ENCODE assay signal across 19 cellular contexts in genomic region chr15:43877371-43877770, GRCh38. TPM values are rescaled to one million over a fixed set of nuclear protein-coding genes. Genes with fewer than 3 reads are reported as not detected.
DNase-seq lines count a peak whose midpoint lies in the region; ATAC-seq and TF ChIP-seq lines count a peak whose summit lies in the region.
"Had no signal": no experiment of that assay in that cellular context is flagged by ENCODE, and none has a peak within 500 bp of the region (broad histone marks: within the 10 kb centered on the region; RNA-seq: fewer than 3 reads in every experiment).

No MANE protein-coding gene starts in this region.

- no peaks in the 10 kb centered on the region for H3K27me3 Mint-ChIP-seq in activated naive CD8-positive, alpha-beta T cell treated with anti-CD3 and anti-CD28 coated beads for 36 hours

- H3K27ac ChIP-seq in heart left ventricle, result peak overlapping the region in 11 of 12 donors; percentile 35 to 98 (median 93)
- H3K27ac ChIP-seq: BLaER1, RWPE1, SJSA1 had no signal

- no peaks in the 10 kb centered on the region for H3K27me3 ChIP-seq in heart left ventricle
- H3K27me3 ChIP-seq: BLaER1, MG63, SJSA1 had no signal

- peaks cover 31% of the 10 kb centered on the region for H3K36me3 Mint-ChIP-seq in activated naive CD8-positive, alpha-beta T cell treated with anti-CD3 and anti-CD28 coated beads for 36 hours

- no peaks in the 10 kb centered on the region for H3K9me3 ChIP-seq in heart left ventricle
- H3K9me3 ChIP-seq: BLaER1, MG63, SJSA1 had no signal

- H3K4me3 Mint-ChIP-seq in activated naive CD8-positive, alpha-beta T cell treated with anti-CD3 and anti-CD28 coated beads for 36 hours, result no peak overlapping the region
- H3K4me3 Mint-ChIP-seq: CD8-positive, alpha-beta T cell had no signal

- TF ChIP-seq POLR2A in heart left ventricle (IDR thresholded peaks at IDR 0.05), result no peak
- no peak for TF ChIP-seq POLR2A in erythroblast (IDR thresholded peaks at IDR 0.05; ENCODE audit: low read length)

- H3K4me1 Mint-ChIP-seq in activated naive CD8-positive, alpha-beta T cell treated with anti-CD3 and anti-CD28 coated beads for 36 hours, result no peaks in the 10 kb centered on the region

- peak; percentile 35 for ATAC-seq in Right ventricle myocardium inferior
- ATAC-seq in heart left ventricle, result peak; percentile 3 to 59 (median 41)
- ATAC-seq: CD8-positive, alpha-beta T cell had no signal

- peak overlapping the region in 10 of 12 donors; percentile 43 to 66 (median 62) for H3K4me3 ChIP-seq in heart left ventricle
- H3K4me3 ChIP-seq: BLaER1, MG63, SJSA1 had no signal

- DNase-seq in Right ventricle myocardium inferior (ENCODE audit: missing footprints) (no peak), cardiac septum (ENCODE audit: low spot score) (no peak), heart left ventricle (peak in 1 of 5 donors; percentile 43), mesenteric fat pad (ENCODE audit: low spot score) (peak; percentile 24), DMS114 treated with DMSO at 0.1 percent for 48 hours (lab: John Stamatoyannopoulos, UW; ENCODE audit: unreplicated experiment) (no peak), erythroblast (lab: John Stamatoyannopoulos, UW) (no peak)
- DNase-seq in activated naive CD8-positive, alpha-beta T cell treated with anti-CD3 and anti-CD28 coated beads for 36 hours, result no peak
- DNase-seq: CD8-positive, alpha-beta T cell; GDM1; MG63; NCI-H1092; NCI-H146; NCI-H2081 treated with DMSO at 0.1 percent for 48 hours; NCI-H226; NCI-H526 treated with DMSO at 0.1 percent for 48 hours; NK-92 treated with Interleukin-12 subunit alpha and Interleukin-12 subunit beta, amount 100 ng/mL, for 24 hours had no signal

- intact Hi-C loops in Right ventricle myocardium inferior (cut with DNase I), result loop anchor here (10.0 kb wide), 2 partner anchors 187 to 337 kb away; no protein-coding TSS in a partner anchor
- intact Hi-C loops in cardiac septum (cut with DNase I), result loop anchor here (1.0 to 5.0 kb wide), 2 partner anchors 17 to 35 kb away; no protein-coding TSS in a partner anchor
- intact Hi-C loops in heart left ventricle (cut with DNase I), result loop anchor here in 4 of 10 donors (10.0 kb wide), 3 partner anchors 187 to 627 kb away; no protein-coding TSS in a partner anchor

- no peak overlapping the region for H3K27ac Mint-ChIP-seq in activated naive CD8-positive, alpha-beta T cell treated with anti-CD3 and anti-CD28 coated beads for 36 hours
- H3K27ac Mint-ChIP-seq: CD8-positive, alpha-beta T cell had no signal

- 45 to 68% (median 57%) methylated on average over 4 of the region's 4 CpGs for WGBS in heart left ventricle, 4 donors

- peaks cover 0 to 21% (median 7%) of the 10 kb centered on the region in 9 donors for H3K36me3 ChIP-seq in heart left ventricle

- H3K9me3 Mint-ChIP-seq in activated naive CD8-positive, alpha-beta T cell treated with anti-CD3 and anti-CD28 coated beads for 36 hours, result no peaks in the 10 kb centered on the region
- H3K9me3 Mint-ChIP-seq: CD8-positive, alpha-beta T cell had no signal

- peaks cover 0 to 52% (median 8%) of the 10 kb centered on the region in 12 donors for H3K4me1 ChIP-seq in heart left ventricle
- H3K4me1 ChIP-seq: BLaER1 had no signal

- TF ChIP-seq CTCF in heart left ventricle (IDR thresholded peaks at IDR 0.05), result no peak

RNA-seq across cellular contexts. Expression of gene WDR76, which starts 50.6 kb away (rescaled TPM):
- total RNA-seq in Right ventricle myocardium inferior (2.1 TPM), cardiac septum (0.97 TPM), heart left ventricle (1 to 10 TPM in 7 of 9 donors, under 1 TPM in 2; 0.52 to 7.4 (median 1.3) TPM), mesenteric fat pad (2.2 TPM)
- 1 to 10 TPM in 1 of 2 donors, under 1 TPM in 1; 0.69 to 2.9 TPM for polyA plus RNA-seq in heart left ventricle
- total RNA-seq in activated naive CD8-positive, alpha-beta T cell treated with anti-CD3 and anti-CD28 coated beads for 36 hours, result 10 to 100 TPM; 75.1 to 81.1 TPM

RNA-seq across cellular contexts. Expression of gene MFAP1, which starts 52.9 kb away (rescaled TPM):
- 18.9 TPM for total RNA-seq in Right ventricle myocardium inferior
- total RNA-seq in cardiac septum, result 19.8 TPM
- total RNA-seq in heart left ventricle, result 10 to 100 TPM; 13.2 to 22.3 (median 20.2) TPM
- 10 to 100 TPM; 13.7 to 35.5 TPM for polyA plus RNA-seq in heart left ventricle
- total RNA-seq in mesenteric fat pad, result 17.9 TPM
- 10 to 100 TPM; 48.3 to 49.6 TPM for total RNA-seq in activated naive CD8-positive, alpha-beta T cell treated with anti-CD3 and anti-CD28 coated beads for 36 hours

Comparison
In these comparisons a context has a peak if more than half of its experiments do, and no peak if none do; other contexts are left out.
1. RNA of gene WDR76, which starts 50.6 kb away (total RNA-seq): 75.1 to 81.1 TPM in activated naive CD8-positive, alpha-beta T cell treated with anti-CD3 and anti-CD28 coated beads for 36 hours; 2.2 TPM in mesenteric fat pad (single experiment), 2.1 TPM in Right ventricle myocardium inferior (single experiment), 0.52 to 7.4 TPM in heart left ventricle and 0.97 TPM in cardiac septum (single experiment); every median in the first group is over 4 times any median in the second.